In genomic region chr12:108731105-108731865, GRCh38 we compare ENCODE assay signal across 1 cellular context.
TF ChIP-seq lines count a peak whose summit lies in the region.

Gene CORO1C, minus strand, starts transcription at chr12:108731518. Its CDS starts 30,200 bp downstream, at chr12:108701318.

TF ChIP-seq in GM12878, 131 proteins besides CTCF, POLR2A, EP300 and RAD21 (continued from another document and continues in another):
- TF ChIP-seq SPI1 (IDR thresholded peaks at IDR 0.05; ENCODE audit: borderline replicate concordance, insufficient read depth, low read depth, low read length) (peak; percentile 32; the same call in 1 of the 2 replicates), YY1 (IDR thresholded peaks at IDR 0.05; ENCODE audit: low read depth, low read length) (peak; percentile 67), STAT1 (conservative IDR thresholded peaks at IDR 0.05) (peak; percentile 70; the same call in 1 of the 2 replicates), SUZ12 (IDR thresholded peaks at IDR 0.05; ENCODE audit: unreplicated experiment) (no peak), ETV6 (conservative IDR thresholded peaks at IDR 0.05 in 1 of 2, IDR thresholded peaks at IDR 0.05 in 1 of 2; ENCODE audit: borderline replicate concordance in 1 of 2, low read depth in 1 of 2) (no peak), NFXL1 (IDR thresholded peaks at IDR 0.05; ENCODE audit: borderline replicate concordance) (0 out of 2 replicates have a peak, but pooled peaks have one; percentile 58), NBN (IDR thresholded peaks at IDR 0.05) (no peak), E2F8 (IDR thresholded peaks at IDR 0.05; ENCODE audit: low read depth, partially characterized antibody) (no peak), RCOR1 (conservative IDR thresholded peaks at IDR 0.05; ENCODE audit: low read depth, low read length) (no peak), RAD51 (IDR thresholded peaks at IDR 0.05) (no peak), CREB1 (IDR thresholded peaks at IDR 0.05; ENCODE audit: low read depth) (peak; percentile 79), TAF1 (IDR thresholded peaks at IDR 0.05; ENCODE audit: borderline replicate concordance, low read depth, low read length) (peak; percentile 98), NR2F1 (conservative IDR thresholded peaks at IDR 0.05) (peak; percentile 77), CHD2 (IDR thresholded peaks at IDR 0.05; ENCODE audit: borderline replicate concordance, low read depth, low read length) (peak; percentile 77), PRDM15 (CRISPR knock-in tag; IDR thresholded peaks at IDR 0.05) (no peak), SMAD5 (IDR thresholded peaks at IDR 0.05; ENCODE audit: low read depth) (no peak), EZH2 (IDR thresholded peaks at IDR 0.05; ENCODE audit: borderline replicate concordance, control insufficient read depth, low read depth, low read length) (no peak), EGR1 (IDR thresholded peaks at IDR 0.05; ENCODE audit: borderline replicate concordance in 1 of 2, low read depth in 2 of 2, low read length in 2 of 2) (peak in 1 of 2 experiments; percentile 99; a peak in 2 of 3 replicates), RB1 (IDR thresholded peaks at IDR 0.05; ENCODE audit: borderline replicate concordance) (peak; percentile 89; the same call in 1 of the 2 replicates), IKZF1 (conservative IDR thresholded peaks at IDR 0.05) (peak; percentile 90), ATF7 (IDR thresholded peaks at IDR 0.05; ENCODE audit: low read depth) (no peak), GABPA (IDR thresholded peaks at IDR 0.05; ENCODE audit: low read depth) (no peak), SMARCA5 (IDR thresholded peaks at IDR 0.05) (peak; percentile 96), GATAD2B (conservative IDR thresholded peaks at IDR 0.05; ENCODE audit: low read depth) (peak; percentile 98), ZBTB40 (IDR thresholded peaks at IDR 0.05; ENCODE audit: borderline replicate concordance) (no peak), MYC (IDR thresholded peaks at IDR 0.05; ENCODE audit: insufficient read depth, insufficient read length, insufficient replicate concordance, low read length, severe bottlenecking) (no peak), NFIC (IDR thresholded peaks at IDR 0.05; ENCODE audit: low read depth, low read length) (no peak), PAX5 (IDR thresholded peaks at IDR 0.05; ENCODE audit: borderline replicate concordance, low read depth, low read length) (peak; percentile 69; the same call in 1 of the 2 replicates), STAT3 (IDR thresholded peaks at IDR 0.05; ENCODE audit: low read depth, low read length) (no peak), IRF3 (IDR thresholded peaks at IDR 0.05) (0 out of 2 replicates have a peak, but pooled peaks have one; percentile 46), CEBPB (IDR thresholded peaks at IDR 0.05; ENCODE audit: borderline replicate concordance in 1 of 2, low read depth in 2 of 2, low read length in 2 of 2) (no peak), BRCA1 (IDR thresholded peaks at IDR 0.05; ENCODE audit: low read depth, low read length) (no peak)
- TF ChIP-seq, protein P1, sequence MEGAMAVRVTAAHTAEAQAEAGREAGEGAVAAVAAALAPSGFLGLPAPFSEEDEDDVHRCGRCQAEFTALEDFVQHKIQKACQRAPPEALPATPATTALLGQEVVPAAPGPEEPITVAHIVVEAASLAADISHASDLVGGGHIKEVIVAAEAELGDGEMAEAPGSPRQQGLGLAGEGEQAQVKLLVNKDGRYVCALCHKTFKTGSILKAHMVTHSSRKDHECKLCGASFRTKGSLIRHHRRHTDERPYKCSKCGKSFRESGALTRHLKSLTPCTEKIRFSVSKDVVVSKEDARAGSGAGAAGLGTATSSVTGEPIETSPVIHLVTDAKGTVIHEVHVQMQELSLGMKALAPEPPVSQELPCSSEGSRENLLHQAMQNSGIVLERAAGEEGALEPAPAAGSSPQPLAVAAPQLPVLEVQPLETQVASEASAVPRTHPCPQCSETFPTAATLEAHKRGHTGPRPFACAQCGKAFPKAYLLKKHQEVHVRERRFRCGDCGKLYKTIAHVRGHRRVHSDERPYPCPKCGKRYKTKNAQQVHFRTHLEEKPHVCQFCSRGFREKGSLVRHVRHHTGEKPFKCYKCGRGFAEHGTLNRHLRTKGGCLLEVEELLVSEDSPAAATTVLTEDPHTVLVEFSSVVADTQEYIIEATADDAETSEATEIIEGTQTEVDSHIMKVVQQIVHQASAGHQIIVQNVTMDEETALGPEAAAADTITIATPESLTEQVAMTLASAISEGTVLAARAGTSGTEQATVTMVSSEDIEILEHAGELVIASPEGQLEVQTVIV (IDR thresholded peaks at IDR 0.05; ENCODE audit: borderline replicate concordance, partially characterized antibody), result no peak
- TF ChIP-seq, protein P2, sequence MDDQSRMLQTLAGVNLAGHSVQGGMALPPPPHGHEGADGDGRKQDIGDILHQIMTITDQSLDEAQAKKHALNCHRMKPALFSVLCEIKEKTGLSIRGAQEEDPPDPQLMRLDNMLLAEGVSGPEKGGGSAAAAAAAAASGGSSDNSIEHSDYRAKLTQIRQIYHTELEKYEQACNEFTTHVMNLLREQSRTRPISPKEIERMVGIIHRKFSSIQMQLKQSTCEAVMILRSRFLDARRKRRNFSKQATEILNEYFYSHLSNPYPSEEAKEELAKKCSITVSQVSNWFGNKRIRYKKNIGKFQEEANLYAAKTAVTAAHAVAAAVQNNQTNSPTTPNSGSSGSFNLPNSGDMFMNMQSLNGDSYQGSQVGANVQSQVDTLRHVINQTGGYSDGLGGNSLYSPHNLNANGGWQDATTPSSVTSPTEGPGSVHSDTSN (IDR thresholded peaks at IDR 0.05; ENCODE audit: insufficient replicate concordance, low read depth, low read length), result no peak
- TF ChIP-seq, protein P3, sequence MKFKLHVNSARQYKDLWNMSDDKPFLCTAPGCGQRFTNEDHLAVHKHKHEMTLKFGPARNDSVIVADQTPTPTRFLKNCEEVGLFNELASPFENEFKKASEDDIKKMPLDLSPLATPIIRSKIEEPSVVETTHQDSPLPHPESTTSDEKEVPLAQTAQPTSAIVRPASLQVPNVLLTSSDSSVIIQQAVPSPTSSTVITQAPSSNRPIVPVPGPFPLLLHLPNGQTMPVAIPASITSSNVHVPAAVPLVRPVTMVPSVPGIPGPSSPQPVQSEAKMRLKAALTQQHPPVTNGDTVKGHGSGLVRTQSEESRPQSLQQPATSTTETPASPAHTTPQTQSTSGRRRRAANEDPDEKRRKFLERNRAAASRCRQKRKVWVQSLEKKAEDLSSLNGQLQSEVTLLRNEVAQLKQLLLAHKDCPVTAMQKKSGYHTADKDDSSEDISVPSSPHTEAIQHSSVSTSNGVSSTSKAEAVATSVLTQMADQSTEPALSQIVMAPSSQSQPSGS (IDR thresholded peaks at IDR 0.05; ENCODE audit: low read length), result no peak
- TF ChIP-seq, protein P4, sequence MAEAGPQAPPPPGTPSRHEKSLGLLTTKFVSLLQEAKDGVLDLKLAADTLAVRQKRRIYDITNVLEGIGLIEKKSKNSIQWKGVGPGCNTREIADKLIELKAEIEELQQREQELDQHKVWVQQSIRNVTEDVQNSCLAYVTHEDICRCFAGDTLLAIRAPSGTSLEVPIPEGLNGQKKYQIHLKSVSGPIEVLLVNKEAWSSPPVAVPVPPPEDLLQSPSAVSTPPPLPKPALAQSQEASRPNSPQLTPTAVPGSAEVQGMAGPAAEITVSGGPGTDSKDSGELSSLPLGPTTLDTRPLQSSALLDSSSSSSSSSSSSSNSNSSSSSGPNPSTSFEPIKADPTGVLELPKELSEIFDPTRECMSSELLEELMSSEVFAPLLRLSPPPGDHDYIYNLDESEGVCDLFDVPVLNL (IDR thresholded peaks at IDR 0.05; ENCODE audit: low read depth, low read length), result no peak
- TF ChIP-seq, protein P5, sequence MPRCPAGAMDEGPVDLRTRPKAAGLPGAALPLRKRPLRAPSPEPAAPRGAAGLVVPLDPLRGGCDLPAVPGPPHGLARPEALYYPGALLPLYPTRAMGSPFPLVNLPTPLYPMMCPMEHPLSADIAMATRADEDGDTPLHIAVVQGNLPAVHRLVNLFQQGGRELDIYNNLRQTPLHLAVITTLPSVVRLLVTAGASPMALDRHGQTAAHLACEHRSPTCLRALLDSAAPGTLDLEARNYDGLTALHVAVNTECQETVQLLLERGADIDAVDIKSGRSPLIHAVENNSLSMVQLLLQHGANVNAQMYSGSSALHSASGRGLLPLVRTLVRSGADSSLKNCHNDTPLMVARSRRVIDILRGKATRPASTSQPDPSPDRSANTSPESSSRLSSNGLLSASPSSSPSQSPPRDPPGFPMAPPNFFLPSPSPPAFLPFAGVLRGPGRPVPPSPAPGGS (IDR thresholded peaks at IDR 0.05; ENCODE audit: borderline replicate concordance, insufficient read depth, low read depth, low read length, poor library complexity, severe bottlenecking), result peak; percentile 75
